Comparison of ENCODE assay signal across 8 cellular contexts in genomic region chr19:4471400-4472173, GRCh38. TPM values are rescaled to one million over a fixed set of nuclear protein-coding genes. Genes with fewer than 3 reads are reported as not detected.
DNase-seq lines count a peak whose midpoint lies in the region; ATAC-seq and TF ChIP-seq lines count a peak whose summit lies in the region.

No MANE protein-coding gene starts in this region.

- peak; percentile 86 for ATAC-seq in HG03378 (IDR thresholded peaks at IDR 0.05; ENCODE audit: unreplicated experiment)

- H3K27me3 ChIP-seq in kidney epithelial cell (ENCODE audit: control insufficient read depth, insufficient read depth, low read length): no peaks in the 10 kb centered on the region

- H3K4me3 ChIP-seq in choroid plexus epithelial cell (ENCODE audit: low read depth, low read length): peak overlapping the region; percentile 68
- H3K4me3 ChIP-seq in kidney epithelial cell (ENCODE audit: low read depth, low read length): peak overlapping the region; percentile 68

- TF ChIP-seq CTCF in choroid plexus epithelial cell (conservative IDR thresholded peaks at IDR 0.05; ENCODE audit: low read depth, low read length) (no peak), kidney epithelial cell (IDR thresholded peaks at IDR 0.05; ENCODE audit: insufficient read depth, low read length, poor library complexity, severe bottlenecking) (no peak)

- no peaks in the 10 kb centered on the region for H3K36me3 ChIP-seq in kidney epithelial cell (ENCODE audit: control insufficient read depth, insufficient read depth, low read length)

- TF ChIP-seq POLR2A in GM19099 (IDR thresholded peaks at IDR 0.05; ENCODE audit: extremely low read depth, insufficient read length, low read depth): peak; percentile 53

- peak; percentile 99 for DNase-seq in AG20443 (ENCODE audit: low spot score)
- peak; percentile 100 for DNase-seq in NCI-H446 treated with DMSO at 0.1 percent for 48 hours (lab: John Stamatoyannopoulos, UW)
- DNase-seq in activated CD4-positive, CD25-positive, alpha-beta regulatory T cell treated with anti-CD3 and anti-CD28 coated beads, Interleukin-2, amount 50 U/mL, for 72 hours: peak; percentile 93
- peak; percentile 100 for DNase-seq in choroid plexus epithelial cell (ENCODE audit: low read depth)
- DNase-seq in kidney epithelial cell (ENCODE audit: low read depth): peak; percentile 100
- DNase-seq in stimulated activated CD4-positive, alpha-beta T cell treated with anti-CD3 and anti-CD28 coated beads, Interleukin-15, amount 100 ng/mL, for 24 hours: peak; percentile 98

RNA-seq across cellular contexts. Expression of gene HDGFL2, which starts 0.5 kb away (rescaled TPM):
- total RNA-seq in kidney epithelial cell: 67.0 and 82.0 TPM in 2 replicates

RNA-seq across cellular contexts. Expression of gene UBXN6, which starts 14.0 kb away (rescaled TPM):
- total RNA-seq in kidney epithelial cell: 62.3 and 66.0 TPM in 2 replicates

RNA-seq across cellular contexts. Expression of gene PLIN4, which starts 46.7 kb away (rescaled TPM):
- total RNA-seq in kidney epithelial cell: under 0.01 and 0.04 TPM in 2 replicates

Comparison
In these comparisons a context has a peak if more than half of its experiments do, and no peak if none do; other contexts are left out.
1. Peak in every context shown above with its lines: DNase-seq, ATAC-seq and H3K4me3 ChIP-seq.